Comparison of ENCODE assay signal across 1 cellular context in genomic region chr5:14419686-14420085, GRCh38.
TF ChIP-seq lines count a peak whose summit lies in the region.

No MANE protein-coding gene starts in this region.

TF ChIP-seq in SK-N-SH treated with all-trans-retinoic acid at 6 μM for 48 hours, 23 proteins besides CTCF, POLR2A, EP300 and RAD21 (continued from another document):
- no peak for TF ChIP-seq TSHZ2 (CRISPR knock-in tag; IDR thresholded peaks at IDR 0.05)
- TF ChIP-seq GLIS3 (CRISPR knock-in tag; IDR thresholded peaks at IDR 0.05) = no peak
- TF ChIP-seq RARB (CRISPR knock-in tag; IDR thresholded peaks at IDR 0.05) = no peak
